In the genomic region with DNA sequence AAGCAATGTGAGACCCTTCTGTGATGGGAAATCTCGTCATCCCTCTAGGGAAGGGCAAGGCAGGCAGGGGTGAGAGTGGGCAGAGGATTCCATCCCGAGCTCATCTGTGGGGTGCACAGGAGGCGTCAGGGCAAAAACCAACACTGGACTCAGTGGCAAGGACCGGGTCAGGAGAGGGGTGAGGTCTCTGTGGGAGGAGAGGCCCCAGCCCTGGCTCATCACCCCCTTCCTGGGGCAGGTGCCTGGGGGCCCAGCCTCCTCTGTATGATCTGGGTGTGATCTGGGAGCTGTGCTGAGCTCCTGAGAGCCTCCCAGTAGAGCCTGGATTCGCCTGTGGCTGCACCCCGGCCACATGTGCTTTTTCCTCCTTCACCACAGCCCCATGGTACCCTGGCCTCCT, we compare ENCODE assay signal across 1 cellular context.
TF ChIP-seq lines count a peak whose summit lies in the region.

No MANE protein-coding gene starts in this region.

TF ChIP-seq in H1, 55 proteins besides CTCF, POLR2A, EP300 and RAD21:
- TF ChIP-seq JUN (IDR thresholded peaks at IDR 0.05; ENCODE audit: low read depth, low read length) (no peak), GTF2F1 (IDR thresholded peaks at IDR 0.05; ENCODE audit: borderline replicate concordance, low read depth, low read length) (no peak), KDM1A (IDR thresholded peaks at IDR 0.05; ENCODE audit: borderline replicate concordance, low read length) (no peak), SUZ12 (IDR thresholded peaks at IDR 0.05; ENCODE audit: low read length) (no peak), KDM4A (IDR thresholded peaks at IDR 0.05; ENCODE audit: low read depth, low read length, severe bottlenecking) (no peak), SIRT6 (IDR thresholded peaks at IDR 0.05; ENCODE audit: low read length) (no peak), KDM5A (IDR thresholded peaks at IDR 0.05; ENCODE audit: low read length) (no peak), JUND (IDR thresholded peaks at IDR 0.05; ENCODE audit: low read length) (no peak), TEAD4 (IDR thresholded peaks at IDR 0.05; ENCODE audit: low read depth, low read length) (no peak), NRF1 (IDR thresholded peaks at IDR 0.05; ENCODE audit: low read depth, low read length) (no peak), RXRA (IDR thresholded peaks at IDR 0.05; ENCODE audit: insufficient read depth, low read depth, low read length) (no peak), MAFK (IDR thresholded peaks at IDR 0.05; ENCODE audit: low read depth, low read length) (no peak), USF2 (IDR thresholded peaks at IDR 0.05; ENCODE audit: low read length) (no peak), SIN3A (conservative IDR thresholded peaks at IDR 0.05 in 1 of 2, IDR thresholded peaks at IDR 0.05 in 1 of 2; ENCODE audit: low read depth in 1 of 2, low read length in 2 of 2) (no peak), FOSL1 (IDR thresholded peaks at IDR 0.05; ENCODE audit: insufficient read depth, low read depth, low read length) (no peak), RBBP5 (IDR thresholded peaks at IDR 0.05; ENCODE audit: borderline replicate concordance, low read depth, low read length) (no peak), NANOG (IDR thresholded peaks at IDR 0.05; ENCODE audit: insufficient read depth, low read depth, low read length, poor library complexity, severe bottlenecking) (no peak), ATF3 (IDR thresholded peaks at IDR 0.05; ENCODE audit: insufficient read depth, low read depth, low read length) (no peak), EGR1 (IDR thresholded peaks at IDR 0.05; ENCODE audit: borderline replicate concordance, low read depth, low read length) (no peak)
